31 cellular contexts compared by ENCODE assay signal in the genomic region with DNA sequence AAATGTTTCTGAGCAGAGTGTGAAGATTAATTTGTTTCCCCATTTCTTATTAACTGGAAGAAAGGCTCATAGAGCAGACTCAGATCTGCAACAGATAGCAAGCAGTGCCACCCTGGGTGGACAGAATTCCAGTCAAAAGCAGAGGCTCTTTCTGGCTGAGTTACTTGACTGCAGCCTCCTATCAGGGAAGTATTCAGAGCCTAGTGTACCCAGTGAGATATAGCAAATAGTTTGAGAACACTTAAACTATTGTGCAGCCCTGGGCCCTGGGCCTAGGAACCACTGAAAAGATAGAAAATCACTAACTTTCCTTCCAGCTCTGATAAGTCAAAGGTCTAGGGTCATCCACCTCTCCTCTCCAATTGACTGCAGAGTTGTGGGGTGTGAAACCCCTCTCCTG. TPM values are rescaled to one million over a fixed set of nuclear protein-coding genes. Genes with fewer than 3 reads are reported as not detected.
"Had no signal": no experiment of that assay in that cellular context is flagged by ENCODE, and none has a peak within 500 bp of the region (broad histone marks: within the 10 kb centered on the region; RNA-seq: fewer than 3 reads in every experiment).

No MANE protein-coding gene starts in this region.

- DNase-seq: activated CD4-positive, alpha-beta memory T cell treated with anti-CD3 and anti-CD28 coated beads for 36 hours; activated CD4-positive, alpha-beta T cell treated with anti-CD3 and anti-CD28 coated beads, Interleukin-2, amount 10 ng/mL, durations not matched to agents 7 days and 5 days; activated CD4-positive, CD25-positive, alpha-beta regulatory T cell; activated CD8-positive, alpha-beta memory T cell treated with anti-CD3 and anti-CD28 coated beads for 24 hours; activated gamma-delta T cell treated with Interleukin-2 at 50 U/mL for 16 hours; activated naive CD4-positive, alpha-beta T cell treated with anti-CD3 and anti-CD28 coated beads, Interleukin-2, amount 10 ng/mL, durations not matched to agents 7 days and 5 days; activated naive CD8-positive, alpha-beta T cell treated with anti-CD3 and anti-CD28 coated beads, Interleukin-2, amount 10 ng/mL, durations not matched to agents 7 days and 5 days; activated T-cell treated with anti-CD3 and anti-CD28 coated beads, Interleukin-2, amount 50 U/mL, for 72 hours; adrenal gland; anterior cingulate cortex; central memory CD4-positive, alpha-beta T cell; IMR-90; KBM-7; MG63; MV-4-11; NCI-H1092 treated with DMSO at 0.1 percent for 48 hours; NCI-H1436; NCI-H1694 treated with DMSO at 0.1 percent for 48 hours; NCI-H2029 treated with DMSO at 0.1 percent for 48 hours; NCI-H345; NCI-H510A; NCI-H526 treated with DMSO at 0.1 percent for 48 hours; NCI-H82; RPMI8226; SIG-M5; T-cell had no signal

- H3K4me3 ChIP-seq: adrenal gland, breast epithelium, MG63 had no signal

- H3K4me3 Mint-ChIP-seq: activated CD4-positive, alpha-beta memory T cell treated with anti-CD3 and anti-CD28 coated beads for 36 hours; activated CD4-positive, alpha-beta T cell treated with anti-CD3 and anti-CD28 coated beads, Interleukin-2, amount 10 ng/mL, durations not matched to agents 7 days and 5 days; activated naive CD4-positive, alpha-beta T cell treated with anti-CD3 and anti-CD28 coated beads, Interleukin-2, amount 10 ng/mL, durations not matched to agents 7 days and 5 days; activated naive CD8-positive, alpha-beta T cell treated with anti-CD3 and anti-CD28 coated beads, Interleukin-2, amount 10 ng/mL, durations not matched to agents 7 days and 5 days; activated T-cell treated with anti-CD3 and anti-CD28 coated beads, Interleukin-2, amount 50 U/mL, for 72 hours; T-cell had no signal

- H3K27me3 ChIP-seq: adrenal gland, breast epithelium, MG63 had no signal

- H3K9me3 ChIP-seq: adrenal gland, breast epithelium, MG63 had no signal

- H3K36me3 Mint-ChIP-seq: activated CD4-positive, alpha-beta memory T cell treated with anti-CD3 and anti-CD28 coated beads for 36 hours; activated naive CD4-positive, alpha-beta T cell treated with anti-CD3 and anti-CD28 coated beads, Interleukin-2, amount 10 ng/mL, durations not matched to agents 7 days and 5 days; activated naive CD8-positive, alpha-beta T cell treated with anti-CD3 and anti-CD28 coated beads, Interleukin-2, amount 10 ng/mL, durations not matched to agents 7 days and 5 days; T-cell had no signal

- H3K4me1 Mint-ChIP-seq: activated naive CD8-positive, alpha-beta T cell treated with anti-CD3 and anti-CD28 coated beads, Interleukin-2, amount 10 ng/mL, durations not matched to agents 7 days and 5 days had no signal

- ATAC-seq: activated T-cell treated with anti-CD3 and anti-CD28 coated beads, Interleukin-2, amount 50 U/mL, for 72 hours; T-cell had no signal

- H3K9me3 Mint-ChIP-seq: activated CD4-positive, alpha-beta memory T cell treated with anti-CD3 and anti-CD28 coated beads for 36 hours; activated CD4-positive, alpha-beta T cell treated with anti-CD3 and anti-CD28 coated beads, Interleukin-2, amount 10 ng/mL, durations not matched to agents 7 days and 5 days; activated naive CD4-positive, alpha-beta T cell treated with anti-CD3 and anti-CD28 coated beads, Interleukin-2, amount 10 ng/mL, durations not matched to agents 7 days and 5 days; activated naive CD8-positive, alpha-beta T cell treated with anti-CD3 and anti-CD28 coated beads, Interleukin-2, amount 10 ng/mL, durations not matched to agents 7 days and 5 days; activated T-cell treated with anti-CD3 and anti-CD28 coated beads, Interleukin-2, amount 50 U/mL, for 72 hours; activated T-helper 2 cell treated with anti-CD3 and anti-CD28 coated beads, Interferon-gamma antibody, Interleukin-2, Interleukin-4, amounts not matched to agents 10 μg/mL and 5 μg/mL and 100 μg/mL, durations not matched to agents 14 hours and 24 hours and 36 hours; T-cell had no signal

- H3K36me3 ChIP-seq: adrenal gland, breast epithelium, MG63 had no signal

- H3K27ac Mint-ChIP-seq: activated CD4-positive, alpha-beta memory T cell treated with anti-CD3 and anti-CD28 coated beads for 36 hours; activated CD4-positive, alpha-beta T cell treated with anti-CD3 and anti-CD28 coated beads, Interleukin-2, amount 10 ng/mL, durations not matched to agents 7 days and 5 days; activated naive CD4-positive, alpha-beta T cell treated with anti-CD3 and anti-CD28 coated beads, Interleukin-2, amount 10 ng/mL, durations not matched to agents 7 days and 5 days; activated naive CD8-positive, alpha-beta T cell treated with anti-CD3 and anti-CD28 coated beads, Interleukin-2, amount 10 ng/mL, durations not matched to agents 7 days and 5 days; activated T-cell treated with anti-CD3 and anti-CD28 coated beads, Interleukin-2, amount 50 U/mL, for 72 hours; activated T-helper 2 cell treated with anti-CD3 and anti-CD28 coated beads, Interferon-gamma antibody, Interleukin-2, Interleukin-4, amounts not matched to agents 10 μg/mL and 5 μg/mL and 100 μg/mL, durations not matched to agents 14 hours and 24 hours and 36 hours; T-cell had no signal

RNA-seq across cellular contexts. Expression of a gene that starts 11.2 kb away (rescaled TPM):
- total RNA-seq: activated CD4-positive, alpha-beta memory T cell treated with anti-CD3 and anti-CD28 coated beads for 36 hours; activated CD4-positive, alpha-beta T cell treated with anti-CD3 and anti-CD28 coated beads, Interleukin-2, amount 10 ng/mL, durations not matched to agents 7 days and 5 days; activated naive CD8-positive, alpha-beta T cell treated with anti-CD3 and anti-CD28 coated beads, Interleukin-2, amount 10 ng/mL, durations not matched to agents 7 days and 5 days; activated T-cell treated with anti-CD3 and anti-CD28 coated beads, Interleukin-2, amount 50 U/mL, for 72 hours; activated T-helper 2 cell treated with anti-CD3 and anti-CD28 coated beads, Interferon-gamma antibody, Interleukin-2, Interleukin-4, amounts not matched to agents 10 μg/mL and 5 μg/mL and 100 μg/mL, durations not matched to agents 14 hours and 24 hours and 36 hours; breast epithelium; IMR-90; LHCN-M2; OCI-LY7; T-cell; T-helper 2 cell treated with Interferon-gamma antibody and Interleukin-4, amounts not matched to agents 100 ng/mL and 5 ng/mL, for 36 hours had no signal

RNA-seq across cellular contexts. Expression of a gene that starts 22.4 kb away (rescaled TPM):
- total RNA-seq: activated CD4-positive, alpha-beta memory T cell treated with anti-CD3 and anti-CD28 coated beads for 36 hours; activated CD4-positive, alpha-beta T cell treated with anti-CD3 and anti-CD28 coated beads, Interleukin-2, amount 10 ng/mL, durations not matched to agents 7 days and 5 days; activated naive CD8-positive, alpha-beta T cell treated with anti-CD3 and anti-CD28 coated beads, Interleukin-2, amount 10 ng/mL, durations not matched to agents 7 days and 5 days; activated T-cell treated with anti-CD3 and anti-CD28 coated beads, Interleukin-2, amount 50 U/mL, for 72 hours; activated T-helper 2 cell treated with anti-CD3 and anti-CD28 coated beads, Interferon-gamma antibody, Interleukin-2, Interleukin-4, amounts not matched to agents 10 μg/mL and 5 μg/mL and 100 μg/mL, durations not matched to agents 14 hours and 24 hours and 36 hours; IMR-90; OCI-LY7; T-cell; T-helper 2 cell treated with Interferon-gamma antibody and Interleukin-4, amounts not matched to agents 100 ng/mL and 5 ng/mL, for 36 hours had no signal

RNA-seq across cellular contexts. Expression of a gene that starts 33.4 kb away (rescaled TPM):
- total RNA-seq: activated CD4-positive, alpha-beta memory T cell treated with anti-CD3 and anti-CD28 coated beads for 36 hours; activated CD4-positive, alpha-beta T cell treated with anti-CD3 and anti-CD28 coated beads, Interleukin-2, amount 10 ng/mL, durations not matched to agents 7 days and 5 days; activated naive CD8-positive, alpha-beta T cell treated with anti-CD3 and anti-CD28 coated beads, Interleukin-2, amount 10 ng/mL, durations not matched to agents 7 days and 5 days; activated T-cell treated with anti-CD3 and anti-CD28 coated beads, Interleukin-2, amount 50 U/mL, for 72 hours; activated T-helper 2 cell treated with anti-CD3 and anti-CD28 coated beads, Interferon-gamma antibody, Interleukin-2, Interleukin-4, amounts not matched to agents 10 μg/mL and 5 μg/mL and 100 μg/mL, durations not matched to agents 14 hours and 24 hours and 36 hours; IMR-90; LHCN-M2; OCI-LY7; T-cell; T-helper 2 cell treated with Interferon-gamma antibody and Interleukin-4, amounts not matched to agents 100 ng/mL and 5 ng/mL, for 36 hours had no signal
